8 cellular contexts compared by ENCODE assay signal in genomic region chr21:44817506-44817880, GRCh38. TPM values are rescaled to one million over a fixed set of nuclear protein-coding genes. Genes with fewer than 3 reads are reported as not detected.
DNase-seq lines count a peak whose midpoint lies in the region; ATAC-seq and TF ChIP-seq lines count a peak whose summit lies in the region.

No MANE protein-coding gene starts in this region.

- peaks cover 5 to 8% of the 10 kb centered on the region in 2 donors for H3K4me1 Mint-ChIP-seq in natural killer cell treated with Interleukin-12 subunit alpha and Interleukin-12 subunit beta and Interleukin-15 and Interleukin-18, amount 100 ng/mL, for 72 hours (ENCODE audit: low read depth in 2 of 2)
- H3K4me1 Mint-ChIP-seq in stimulated activated memory B cell treated with anti-CD40 and anti-IgM and Interleukin-4, amounts not matched to agents 10 μg/mL and 1 μg/mL and 100 μg/mL, for 72 hours, result peaks cover 25% of the 10 kb centered on the region

- H3K4me3 Mint-ChIP-seq in natural killer cell treated with Interleukin-12 subunit alpha and Interleukin-12 subunit beta and Interleukin-15 and Interleukin-18, amount 100 ng/mL, for 72 hours, result peak overlapping the region; percentile 52
- H3K4me3 Mint-ChIP-seq in stimulated activated memory B cell treated with anti-CD40 and anti-IgM and Interleukin-4, amounts not matched to agents 10 μg/mL and 1 μg/mL and 100 μg/mL, for 72 hours, result peak overlapping the region; percentile 79

- no peaks in the 10 kb centered on the region for H3K27me3 Mint-ChIP-seq in natural killer cell treated with Interleukin-12 subunit alpha and Interleukin-12 subunit beta and Interleukin-15 and Interleukin-18, amount 100 ng/mL, for 72 hours
- H3K27me3 Mint-ChIP-seq in stimulated activated memory B cell treated with anti-CD40 and anti-IgM and Interleukin-4, amounts not matched to agents 10 μg/mL and 1 μg/mL and 100 μg/mL, for 72 hours, result no peaks in the 10 kb centered on the region

- TF ChIP-seq EP300 in Ishikawa (IDR thresholded peaks at IDR 0.05; ENCODE audit: borderline replicate concordance), result no peak

- H3K27ac Mint-ChIP-seq in natural killer cell treated with Interleukin-12 subunit alpha and Interleukin-12 subunit beta and Interleukin-15 and Interleukin-18, amount 100 ng/mL, for 72 hours, result no peak overlapping the region
- peak overlapping the region; percentile 70 for H3K27ac Mint-ChIP-seq in stimulated activated memory B cell treated with anti-CD40 and anti-IgM and Interleukin-4, amounts not matched to agents 10 μg/mL and 1 μg/mL and 100 μg/mL, for 72 hours

- peak; percentile 52 for ATAC-seq in GM21619 (IDR thresholded peaks at IDR 0.05; ENCODE audit: unreplicated experiment)
- peak; percentile 96 for ATAC-seq in natural killer cell treated with Interleukin-12 subunit alpha and Interleukin-12 subunit beta and Interleukin-15 and Interleukin-18, amount 100 ng/mL, for 72 hours
- ATAC-seq in stimulated activated memory B cell treated with anti-CD40 and anti-IgM and Interleukin-4, amounts not matched to agents 10 μg/mL and 1 μg/mL and 100 μg/mL, for 72 hours, result peak; percentile 89

- TF ChIP-seq CTCF in fibroblast of pulmonary artery (IDR thresholded peaks at IDR 0.05; ENCODE audit: low read length, missing control alignments), result no peak

- H3K36me3 Mint-ChIP-seq in natural killer cell treated with Interleukin-12 subunit alpha and Interleukin-12 subunit beta and Interleukin-15 and Interleukin-18, amount 100 ng/mL, for 72 hours, result peaks cover 5% of the 10 kb centered on the region
- peaks cover 10% of the 10 kb centered on the region for H3K36me3 Mint-ChIP-seq in stimulated activated memory B cell treated with anti-CD40 and anti-IgM and Interleukin-4, amounts not matched to agents 10 μg/mL and 1 μg/mL and 100 μg/mL, for 72 hours

- no peaks in the 10 kb centered on the region for H3K9me3 Mint-ChIP-seq in natural killer cell treated with Interleukin-12 subunit alpha and Interleukin-12 subunit beta and Interleukin-15 and Interleukin-18, amount 100 ng/mL, for 72 hours
- H3K9me3 Mint-ChIP-seq in stimulated activated memory B cell treated with anti-CD40 and anti-IgM and Interleukin-4, amounts not matched to agents 10 μg/mL and 1 μg/mL and 100 μg/mL, for 72 hours, result no peaks in the 10 kb centered on the region

- H3K4me3 ChIP-seq in fibroblast of pulmonary artery (replicated peaks; ENCODE audit: low read depth, low read length), result peak overlapping the region; percentile 70

- peak; percentile 16 for DNase-seq in DMS153 (lab: John Stamatoyannopoulos, UW)
- peak; percentile 85 for DNase-seq in RKO (ENCODE audit: low spot score)
- peak; percentile 87 for DNase-seq in activated effector memory CD4-positive, alpha-beta T cell treated with Interleukin-2 at 50 U/mL for 16 hours
- peak; percentile 92 for DNase-seq in fibroblast of pulmonary artery (ENCODE audit: low read depth)
- DNase-seq in natural killer cell treated with Interleukin-12 subunit alpha and Interleukin-12 subunit beta and Interleukin-15 and Interleukin-18, amount 100 ng/mL, for 72 hours (ENCODE audit: low spot score), result peak; percentile 95

- no peak for TF ChIP-seq RAD21 in Ishikawa (IDR thresholded peaks at IDR 0.05; ENCODE audit: low read depth)

TF ChIP-seq in Ishikawa, 13 proteins besides CTCF, POLR2A, EP300 and RAD21:
- no peak for TF ChIP-seq TCF12 (IDR thresholded peaks at IDR 0.05; ENCODE audit: low read depth)
- TF ChIP-seq MAX (IDR thresholded peaks at IDR 0.05), result no peak
- peak; percentile 55 for TF ChIP-seq EGR1 (IDR thresholded peaks at IDR 0.05)

RNA-seq across cellular contexts. Expression of gene SUMO3, which starts 0.4 kb away (rescaled TPM):
- total RNA-seq in natural killer cell treated with Interleukin-12 subunit alpha and Interleukin-12 subunit beta and Interleukin-15 and Interleukin-18, amount 100 ng/mL, for 72 hours, result 10 to 100 TPM; 50.1 to 53.9 TPM

RNA-seq across cellular contexts. Expression of gene UBE2G2, which starts 15.9 kb away (rescaled TPM):
- total RNA-seq in natural killer cell treated with Interleukin-12 subunit alpha and Interleukin-12 subunit beta and Interleukin-15 and Interleukin-18, amount 100 ng/mL, for 72 hours, result 100 to 1,000 TPM in 1 of 2 donors, 10 to 100 TPM in 1; 89.7 to 164 TPM

RNA-seq across cellular contexts. Expression of gene PTTG1IP, which starts 56.0 kb away (rescaled TPM):
- total RNA-seq in natural killer cell treated with Interleukin-12 subunit alpha and Interleukin-12 subunit beta and Interleukin-15 and Interleukin-18, amount 100 ng/mL, for 72 hours, result 10 to 100 TPM; 69.4 to 81.7 TPM

Comparison
In these comparisons a context has a peak if more than half of its experiments do, and no peak if none do; other contexts are left out.
1. Peak in every context shown above with its lines: DNase-seq, ATAC-seq and H3K4me3 ChIP-seq.
2. DNase-seq: peak in every context shown above with its lines; median percentile 95 in natural killer cell treated with Interleukin-12 subunit alpha and Interleukin-12 subunit beta and Interleukin-15 and Interleukin-18, amount 100 ng/mL, for 72 hours; 92 in fibroblast of pulmonary artery; 87 in activated effector memory CD4-positive, alpha-beta T cell treated with Interleukin-2 at 50 U/mL for 16 hours; 85 in RKO; 16 in DMS153.